12 cellular contexts compared by ENCODE assay signal in the genomic region with DNA sequence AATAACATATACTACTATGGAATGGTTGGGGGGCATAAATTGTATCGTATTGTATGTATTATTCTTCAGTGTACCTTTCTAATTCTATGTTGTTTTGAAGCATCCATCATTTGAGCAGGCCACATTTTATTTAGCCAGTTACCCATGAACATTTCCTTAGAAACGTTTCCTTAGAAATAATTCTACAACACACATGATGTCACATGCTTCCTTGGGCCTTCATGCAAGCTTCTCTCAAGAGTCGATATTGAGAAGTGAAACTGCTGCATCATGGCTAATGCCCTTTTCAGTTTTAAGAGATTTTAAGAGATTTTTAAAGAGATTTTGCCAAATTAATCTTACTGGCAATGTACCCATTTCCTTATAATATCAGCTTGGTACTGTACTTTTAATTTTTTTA.
DNase-seq lines count a peak whose midpoint lies in the region; ATAC-seq and TF ChIP-seq lines count a peak whose summit lies in the region.
"Had no signal": no experiment of that assay in that cellular context is flagged by ENCODE, and none has a peak within 500 bp of the region (broad histone marks: within the 10 kb centered on the region; RNA-seq: fewer than 3 reads in every experiment).

No MANE protein-coding gene starts in this region.

- DNase-seq in NB4 (ENCODE audit: low read depth) (peak; percentile 33), NCI-H510A (lab: John Stamatoyannopoulos, UW) (no peak), PC-9 (no peak), UCSD-AML1 (lab: John Stamatoyannopoulos, UW; ENCODE audit: unreplicated experiment) (no peak)
- DNase-seq in activated naive CD4-positive, alpha-beta T cell treated with anti-CD3 and anti-CD28 coated beads, Interleukin-2, amount 50 U/mL, for 16 hours, result no peak
- DNase-seq: activated CD4-positive, CD25-positive, alpha-beta regulatory T cell; DMS79; kidney glomerular epithelial cell; thyroid gland had no signal

- no peaks in the 10 kb centered on the region for H3K27me3 ChIP-seq in PC-9 (ENCODE audit: insufficient read depth, low read depth)
- H3K27me3 ChIP-seq: thyroid gland had no signal

- no peak overlapping the region for H3K4me2 ChIP-seq in PC-9

- BruUV-seq in PC-9 (replicated peaks; lab: Mats Ljungman, UMichigan), result no TSS peak

- H3K4me3 ChIP-seq in NB4 (ENCODE audit: low read depth, low read length) (no peak overlapping the region), PC-9 (no peak overlapping the region)
- H3K4me3 ChIP-seq: thyroid gland had no signal

- TF ChIP-seq POLR2A in NB4 (IDR thresholded peaks at IDR 0.05; ENCODE audit: extremely low read depth, insufficient read length), result no peak

- peaks cover 4% of the 10 kb centered on the region for H3K9me3 Mint-ChIP-seq in stimulated activated memory B cell treated with anti-CD40 and anti-IgM and Interleukin-4, amounts not matched to agents 10 μg/mL and 1 μg/mL and 100 μg/mL, for 72 hours

- H3K4me1 Mint-ChIP-seq in stimulated activated memory B cell treated with anti-CD40 and anti-IgM and Interleukin-4, amounts not matched to agents 10 μg/mL and 1 μg/mL and 100 μg/mL, for 72 hours, result peaks cover 58% of the 10 kb centered on the region

- no peak overlapping the region for H3K27ac ChIP-seq in PC-9
- H3K27ac ChIP-seq: thyroid gland had no signal

- TF ChIP-seq CTCF in NB4 (IDR thresholded peaks at IDR 0.05; ENCODE audit: low read depth, low read length) (no peak), PC-9 (conservative IDR thresholded peaks at IDR 0.05) (no peak)

- ATAC-seq in GM18870 (IDR thresholded peaks at IDR 0.05; ENCODE audit: unreplicated experiment), result peak; percentile 59
- ATAC-seq in HG02759 (IDR thresholded peaks at IDR 0.05; ENCODE audit: unreplicated experiment), result peak; percentile 49
- peak; percentile 78 for ATAC-seq in stimulated activated memory B cell treated with anti-CD40 and anti-IgM and Interleukin-4, amounts not matched to agents 10 μg/mL and 1 μg/mL and 100 μg/mL, for 72 hours

- H3K4me1 ChIP-seq in PC-9 (replicated peaks; ENCODE audit: insufficient read depth), result no peaks in the 10 kb centered on the region
- H3K4me1 ChIP-seq: thyroid gland had no signal

- H2AFZ ChIP-seq in PC-9, result no peak overlapping the region

- H3K27ac Mint-ChIP-seq in stimulated activated memory B cell treated with anti-CD40 and anti-IgM and Interleukin-4, amounts not matched to agents 10 μg/mL and 1 μg/mL and 100 μg/mL, for 72 hours, result peak overlapping the region; percentile 80

- no peaks in the 10 kb centered on the region for H4K20me1 ChIP-seq in PC-9 (ENCODE audit: insufficient read depth)

- no peaks in the 10 kb centered on the region for H3K27me3 Mint-ChIP-seq in stimulated activated memory B cell treated with anti-CD40 and anti-IgM and Interleukin-4, amounts not matched to agents 10 μg/mL and 1 μg/mL and 100 μg/mL, for 72 hours

- no peaks in the 10 kb centered on the region for H3F3A ChIP-seq in PC-9 (ENCODE audit: insufficient read depth, low read depth)

- H3K9me2 ChIP-seq in PC-9 (ENCODE audit: insufficient read depth), result no peaks in the 10 kb centered on the region

- H3K36me3 Mint-ChIP-seq in stimulated activated memory B cell treated with anti-CD40 and anti-IgM and Interleukin-4, amounts not matched to agents 10 μg/mL and 1 μg/mL and 100 μg/mL, for 72 hours, result no peaks in the 10 kb centered on the region

- no peaks in the 10 kb centered on the region for H3K9me3 ChIP-seq in PC-9 (ENCODE audit: insufficient read depth, low read depth)
- H3K9me3 ChIP-seq: thyroid gland had no signal

- H3K36me3 ChIP-seq in PC-9 (ENCODE audit: low read depth), result no peaks in the 10 kb centered on the region
- H3K36me3 ChIP-seq: thyroid gland had no signal

- no peaks in the 10 kb centered on the region for H3K79me2 ChIP-seq in PC-9 (ENCODE audit: low read depth)

- POLR2A ChIA-PET in PC-9 (lab: Charles Lee; ENCODE audit: unreplicated experiment), result no interaction called here

- CTCF ChIA-PET in PC-9 (lab: Charles Lee), result no interaction called here

- intact Hi-C loops in PC-9 (cut with micrococcal nuclease; ENCODE audit: unreplicated experiment), result no loop called here

- no peak overlapping the region for H3K4me3 Mint-ChIP-seq in stimulated activated memory B cell treated with anti-CD40 and anti-IgM and Interleukin-4, amounts not matched to agents 10 μg/mL and 1 μg/mL and 100 μg/mL, for 72 hours
